ENCODE assay signal across 30 cellular contexts in the genomic region with DNA sequence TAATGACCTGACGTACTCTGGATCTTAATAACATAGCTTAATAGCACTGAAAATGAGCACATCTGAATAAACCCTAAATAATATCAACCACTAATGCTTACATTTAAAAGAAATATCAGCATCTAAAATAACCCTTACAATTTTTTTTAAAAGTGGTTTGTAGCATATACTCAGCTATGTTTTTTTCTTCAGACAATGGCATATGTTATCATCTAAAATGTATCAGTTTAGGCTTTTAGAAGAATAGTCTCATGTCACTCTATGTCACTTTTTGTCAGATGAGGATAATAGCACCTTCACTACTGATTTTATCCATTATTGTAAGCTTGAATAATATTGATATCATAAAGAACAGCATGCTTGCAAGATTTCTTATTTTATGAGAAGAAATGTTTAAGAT.
"Had no signal": no experiment of that assay in that cellular context is flagged by ENCODE, and none has a peak within 500 bp of the region (broad histone marks: within the 10 kb centered on the region; RNA-seq: fewer than 3 reads in every experiment).

No MANE protein-coding gene starts in this region.

- DNase-seq: activated effector memory CD4-positive, alpha-beta T cell treated with anti-CD3 and anti-CD28 coated beads, Interleukin-2, amount 50 U/mL, for 16 hours; activated effector memory CD4-positive, alpha-beta T cell treated with Interleukin-2 at 50 U/mL for 16 hours; activated gamma-delta T cell; activated gamma-delta T cell treated with Interleukin-2 at 50 U/mL for 16 hours; activated naive CD4-positive, alpha-beta T cell; activated naive CD4-positive, alpha-beta T cell treated with anti-CD3 and anti-CD28 coated beads for 36 hours; activated naive CD4-positive, alpha-beta T cell treated with anti-CD3 and anti-CD28 coated beads, Interleukin-2, amount 10 ng/mL, durations not matched to agents 7 days and 5 days; activated naive CD4-positive, alpha-beta T cell treated with anti-CD3 and anti-CD28 coated beads, Interleukin-2, amount 50 U/mL, for 16 hours; activated naive CD4-positive, alpha-beta T cell treated with Interleukin-2 at 50 U/mL for 16 hours; activated naive CD8-positive, alpha-beta T cell treated with anti-CD3 and anti-CD28 coated beads for 36 hours; activated naive CD8-positive, alpha-beta T cell treated with anti-CD3 and anti-CD28 coated beads, Interleukin-2, amount 10 ng/mL, durations not matched to agents 7 days and 5 days; activated naive CD8-positive, alpha-beta T cell treated with anti-CD3 and anti-CD28 coated beads, Interleukin-2, amount 50 U/mL, for 24 hours; activated T-cell treated with anti-CD3 and anti-CD28 coated beads, Interleukin-2, amount 50 U/mL, for 1 hour; activated T-cell treated with anti-CD3 and anti-CD28 coated beads, Interleukin-2, amount 50 U/mL, for 24 hours; activated T-cell treated with anti-CD3 and anti-CD28 coated beads, Interleukin-2, amount 50 U/mL, for 4 hours; activated T-cell treated with anti-CD3 and anti-CD28 coated beads, Interleukin-2, amount 50 U/mL, for 48 hours; activated T-cell treated with anti-CD3 and anti-CD28 coated beads, Interleukin-2, amount 50 U/mL, for 72 hours; adrenal gland; amniotic stem cell; amygdala; anterior cingulate cortex; aorta; body of pancreas; brain microvascular endothelial cell; caudate nucleus; central memory CD4-positive, alpha-beta T cell; cerebellar nuclear complex had no signal

- H3K36me3 ChIP-seq: adrenal gland, ascending aorta, brain microvascular endothelial cell, breast epithelium, cardiac muscle cell had no signal

- H3K9me3 ChIP-seq: adrenal gland, ascending aorta, body of pancreas, breast epithelium had no signal

- H3K27me3 ChIP-seq: adrenal gland, ascending aorta, body of pancreas, brain microvascular endothelial cell, breast epithelium, cardiac muscle cell had no signal

- H3K4me3 ChIP-seq: adrenal gland, ascending aorta, body of pancreas, breast epithelium, cardiac muscle cell had no signal

- H3K27ac ChIP-seq: adrenal gland, ascending aorta, body of pancreas, brain microvascular endothelial cell, breast epithelium, cardiac muscle cell had no signal
